Comparison of ENCODE assay signal across 8 cellular contexts in the genomic region with DNA sequence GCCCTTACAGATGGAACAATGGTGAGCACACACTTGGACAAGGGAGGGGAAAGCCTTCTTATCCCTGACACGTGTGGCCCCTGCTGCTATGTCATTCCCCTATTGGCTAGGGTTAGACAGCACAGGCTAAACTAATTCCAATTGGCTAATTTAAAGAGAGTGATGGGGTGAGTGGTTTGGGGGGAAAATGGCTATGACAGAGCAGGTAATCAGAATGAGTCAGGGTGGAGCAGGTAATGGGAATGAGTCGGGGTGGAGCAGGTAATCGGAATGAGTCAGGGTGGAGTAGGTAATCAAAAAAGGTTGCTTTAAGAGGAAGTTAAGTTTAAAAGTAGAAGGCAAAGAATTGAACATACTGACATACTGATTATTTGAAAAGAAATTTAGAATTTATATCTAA.
DNase-seq lines count a peak whose midpoint lies in the region; ATAC-seq and TF ChIP-seq lines count a peak whose summit lies in the region.
"Not testable (repeated sequence)": the region's sequence is repeated elsewhere in the genome, so short reads cannot be mapped to it uniquely, and the experiment has no call there.

No MANE protein-coding gene starts in this region.

- H3K27me3 ChIP-seq in HUES48 (ENCODE audit: control insufficient read depth, insufficient read depth, low read length); iPS-15b (ENCODE audit: control insufficient read depth, insufficient read depth, low read length): not testable (repeated sequence)

- TF ChIP-seq CTCF in type B pancreatic cell (conservative IDR thresholded peaks at IDR 0.05), result not testable (repeated sequence)

- not testable (repeated sequence) for H3K36me3 Mint-ChIP-seq in activated CD4-positive, alpha-beta T cell treated with anti-CD3 and anti-CD28 coated beads for 36 hours (ENCODE audit: low read depth); activated naive CD4-positive, alpha-beta T cell treated with anti-CD3 and anti-CD28 coated beads for 36 hours (ENCODE audit: low read depth); natural killer cell treated with Interleukin-12 subunit alpha and Interleukin-12 subunit beta and Interleukin-15 and Interleukin-18, amount 100 ng/mL, for 72 hours; type B pancreatic cell
- H3K36me3 Mint-ChIP-seq in dendritic cell treated with granulocyte-macrophage colony-stimulating factor and Interleukin-4, amounts not matched to agents 40 ng/mL and 50 ng/mL, for 4 days (ENCODE audit: low read depth), result peaks cover 47% of the 10 kb centered on the region

- H3K27ac Mint-ChIP-seq in activated CD4-positive, alpha-beta T cell treated with anti-CD3 and anti-CD28 coated beads for 36 hours; activated naive CD4-positive, alpha-beta T cell treated with anti-CD3 and anti-CD28 coated beads for 36 hours: not testable (repeated sequence)
- peak overlapping the region; percentile 57 for H3K27ac Mint-ChIP-seq in dendritic cell treated with granulocyte-macrophage colony-stimulating factor and Interleukin-4, amounts not matched to agents 40 ng/mL and 50 ng/mL, for 4 days
- peak overlapping the region; percentile 35 to 83 for H3K27ac Mint-ChIP-seq in natural killer cell treated with Interleukin-12 subunit alpha and Interleukin-12 subunit beta and Interleukin-15 and Interleukin-18, amount 100 ng/mL, for 72 hours
- peak overlapping the region; percentile 11 for H3K27ac Mint-ChIP-seq in type B pancreatic cell

- not testable (repeated sequence) for H3K27me3 Mint-ChIP-seq in activated CD4-positive, alpha-beta T cell treated with anti-CD3 and anti-CD28 coated beads for 36 hours; activated naive CD4-positive, alpha-beta T cell treated with anti-CD3 and anti-CD28 coated beads for 36 hours (ENCODE audit: low read depth); dendritic cell treated with granulocyte-macrophage colony-stimulating factor and Interleukin-4, amounts not matched to agents 40 ng/mL and 50 ng/mL, for 4 days; natural killer cell treated with Interleukin-12 subunit alpha and Interleukin-12 subunit beta and Interleukin-15 and Interleukin-18, amount 100 ng/mL, for 72 hours; type B pancreatic cell

- H3K4me3 ChIP-seq in HUES48 (ENCODE audit: low read depth, low read length) (peak overlapping the region; percentile 48; the same call in 1 of the 2 replicates), iPS-15b (ENCODE audit: low read depth, low read length) (peak overlapping the region; percentile 46)

- H3K9ac ChIP-seq in HUES48 (ENCODE audit: low read depth, low read length); iPS-15b (ENCODE audit: low read depth, low read length): not testable (repeated sequence)

- H3K4me1 ChIP-seq in HUES48 (ENCODE audit: control insufficient read depth, insufficient read depth, low read length) (peaks cover 32% of the 10 kb centered on the region), iPS-15b (ENCODE audit: control insufficient read depth, insufficient read depth, low read length) (peaks cover 11% of the 10 kb centered on the region)

- POLR2A ChIA-PET in activated CD4-positive, alpha-beta T cell treated with anti-CD3 and anti-CD28 coated beads for 36 hours (lab: Charles Lee), result not testable (repeated sequence)

- ATAC-seq in GM19463 (IDR thresholded peaks at IDR 0.05; ENCODE audit: unreplicated experiment), result peak; percentile 29
- ATAC-seq in activated CD4-positive, alpha-beta T cell treated with anti-CD3 and anti-CD28 coated beads for 36 hours; natural killer cell treated with Interleukin-12 subunit alpha and Interleukin-12 subunit beta and Interleukin-15 and Interleukin-18, amount 100 ng/mL, for 72 hours: not testable (repeated sequence)

- peak; percentile 23 for DNase-seq in activated CD4-positive, alpha-beta T cell treated with anti-CD3 and anti-CD28 coated beads for 36 hours
- peak; percentile 46 for DNase-seq in activated naive CD4-positive, alpha-beta T cell treated with anti-CD3 and anti-CD28 coated beads for 36 hours
- not testable (repeated sequence) for DNase-seq in natural killer cell treated with Interleukin-12 subunit alpha and Interleukin-12 subunit beta and Interleukin-15 and Interleukin-18, amount 100 ng/mL, for 72 hours (ENCODE audit: low spot score); type B pancreatic cell (ENCODE audit: extremely low spot score, unreplicated experiment)

- H3K4me3 Mint-ChIP-seq in activated CD4-positive, alpha-beta T cell treated with anti-CD3 and anti-CD28 coated beads for 36 hours; activated naive CD4-positive, alpha-beta T cell treated with anti-CD3 and anti-CD28 coated beads for 36 hours; dendritic cell treated with granulocyte-macrophage colony-stimulating factor and Interleukin-4, amounts not matched to agents 40 ng/mL and 50 ng/mL, for 4 days: not testable (repeated sequence)
- H3K4me3 Mint-ChIP-seq in natural killer cell treated with Interleukin-12 subunit alpha and Interleukin-12 subunit beta and Interleukin-15 and Interleukin-18, amount 100 ng/mL, for 72 hours, result peak overlapping the region; percentile 68
- H3K4me3 Mint-ChIP-seq in type B pancreatic cell, result peak overlapping the region; percentile 77

- H3K9me3 Mint-ChIP-seq in activated CD4-positive, alpha-beta T cell treated with anti-CD3 and anti-CD28 coated beads for 36 hours (ENCODE audit: low read depth); activated naive CD4-positive, alpha-beta T cell treated with anti-CD3 and anti-CD28 coated beads for 36 hours; dendritic cell treated with granulocyte-macrophage colony-stimulating factor and Interleukin-4, amounts not matched to agents 40 ng/mL and 50 ng/mL, for 4 days; natural killer cell treated with Interleukin-12 subunit alpha and Interleukin-12 subunit beta and Interleukin-15 and Interleukin-18, amount 100 ng/mL, for 72 hours; type B pancreatic cell: not testable (repeated sequence)

- CTCF ChIA-PET in activated CD4-positive, alpha-beta T cell treated with anti-CD3 and anti-CD28 coated beads for 36 hours (lab: Charles Lee), result not testable (repeated sequence)
- CTCF ChIA-PET in activated naive CD4-positive, alpha-beta T cell treated with anti-CD3 and anti-CD28 coated beads for 36 hours (lab: Charles Lee), result interaction anchor here (0.6 kb wide), 1 partner anchor 280 kb away, joined by 3 read pairs; no protein-coding TSS in a partner anchor

- peak overlapping the region; percentile 91 for H3K27ac ChIP-seq in HUES48 (ENCODE audit: low read depth, low read length)

- not testable (repeated sequence) for H3K36me3 ChIP-seq in HUES48 (ENCODE audit: control insufficient read depth, insufficient read depth, low read length); iPS-15b (ENCODE audit: control insufficient read depth, insufficient read depth, low read length)

- intact Hi-C loops in activated CD4-positive, alpha-beta T cell treated with anti-CD3 and anti-CD28 coated beads for 36 hours (cut with DNase I, micrococcal nuclease); activated naive CD4-positive, alpha-beta T cell treated with anti-CD3 and anti-CD28 coated beads for 36 hours (cut with micrococcal nuclease); dendritic cell treated with granulocyte-macrophage colony-stimulating factor and Interleukin-4, amounts not matched to agents 40 ng/mL and 50 ng/mL, for 4 days (cut with micrococcal nuclease): not testable (repeated sequence)

- H3K4me1 Mint-ChIP-seq in activated CD4-positive, alpha-beta T cell treated with anti-CD3 and anti-CD28 coated beads for 36 hours, result peaks cover 22% of the 10 kb centered on the region
- H3K4me1 Mint-ChIP-seq in activated naive CD4-positive, alpha-beta T cell treated with anti-CD3 and anti-CD28 coated beads for 36 hours (ENCODE audit: low read depth), result peaks cover 16% of the 10 kb centered on the region
- H3K4me1 Mint-ChIP-seq in dendritic cell treated with granulocyte-macrophage colony-stimulating factor and Interleukin-4, amounts not matched to agents 40 ng/mL and 50 ng/mL, for 4 days (ENCODE audit: low read depth), result peaks cover 12% of the 10 kb centered on the region
- H3K4me1 Mint-ChIP-seq in natural killer cell treated with Interleukin-12 subunit alpha and Interleukin-12 subunit beta and Interleukin-15 and Interleukin-18, amount 100 ng/mL, for 72 hours (ENCODE audit: low read depth in 2 of 2), result peaks cover 20 to 30% of the 10 kb centered on the region in 2 donors
- H3K4me1 Mint-ChIP-seq in type B pancreatic cell (ENCODE audit: unreplicated experiment), result peaks cover 21% of the 10 kb centered on the region

- not testable (repeated sequence) for H3K9me3 ChIP-seq in HUES48 (ENCODE audit: control insufficient read depth, insufficient read depth, low read length); iPS-15b (ENCODE audit: control insufficient read depth, insufficient read depth, low read length)
